Comparison of ENCODE assay signal across 9 cellular contexts in genomic region chr15:60004019-60004845, GRCh38. TPM values are rescaled to one million over a fixed set of nuclear protein-coding genes. Genes with fewer than 3 reads are reported as not detected.
DNase-seq lines count a peak whose midpoint lies in the region; ATAC-seq and TF ChIP-seq lines count a peak whose summit lies in the region.
"Had no signal": no experiment of that assay in that cellular context is flagged by ENCODE, and none has a peak within 500 bp of the region (broad histone marks: within the 10 kb centered on the region; RNA-seq: fewer than 3 reads in every experiment).

TSS of gene FOXB1 (plus strand) at chr15:60004311. CDS start at chr15:60004964, 653 bp downstream.

- no peaks in the 10 kb centered on the region for H3K36me3 ChIP-seq in heart left ventricle

- peaks cover 84% of the 10 kb centered on the region for H3K27me3 Mint-ChIP-seq in activated CD8-positive, alpha-beta T cell treated with anti-CD3 and anti-CD28 coated beads for 36 hours
- peaks cover 99% of the 10 kb centered on the region for H3K27me3 Mint-ChIP-seq in type B pancreatic cell

- TF ChIP-seq CTCF in heart left ventricle (IDR thresholded peaks at IDR 0.05) (no peak), type B pancreatic cell (conservative IDR thresholded peaks at IDR 0.05) (peak; percentile 48)
- peak; percentile 28 for TF ChIP-seq CTCF in activated CD8-positive, alpha-beta T cell treated with anti-CD3 and anti-CD28 coated beads for 36 hours (IDR thresholded peaks at IDR 0.05)

- H3K36me3 Mint-ChIP-seq in activated CD8-positive, alpha-beta T cell treated with anti-CD3 and anti-CD28 coated beads for 36 hours (ENCODE audit: low read depth), result peaks cover 6% of the 10 kb centered on the region
- no peaks in the 10 kb centered on the region for H3K36me3 Mint-ChIP-seq in type B pancreatic cell

- H3K4me3 ChIP-seq in heart left ventricle, result peak within 1 kb of the TSS in 11 of 12 donors; percentile 19 to 63 (median 50)

- peaks cover 70 to 100% (median 98%) of the 10 kb centered on the region in 9 donors for H3K27me3 ChIP-seq in heart left ventricle

- CTCF ChIA-PET in activated CD8-positive, alpha-beta T cell treated with anti-CD3 and anti-CD28 coated beads for 36 hours (lab: Charles Lee), result interaction anchor here (0.6 to 2.5 kb wide), 14 partner anchors 10 to 322 kb away, joined by 3 to 18 read pairs (median 4); no protein-coding TSS in a partner anchor

- H3K9me3 Mint-ChIP-seq in activated CD8-positive, alpha-beta T cell treated with anti-CD3 and anti-CD28 coated beads for 36 hours, result peaks cover 6% of the 10 kb centered on the region
- no peaks in the 10 kb centered on the region for H3K9me3 Mint-ChIP-seq in type B pancreatic cell

- peaks cover 36% of the 10 kb centered on the region for H3K4me1 Mint-ChIP-seq in activated CD8-positive, alpha-beta T cell treated with anti-CD3 and anti-CD28 coated beads for 36 hours (ENCODE audit: low read depth)
- H3K4me1 Mint-ChIP-seq in type B pancreatic cell (ENCODE audit: unreplicated experiment), result peaks cover 12% of the 10 kb centered on the region

- ATAC-seq in heart left ventricle, result no peak
- no peak for ATAC-seq in left cardiac atrium
- ATAC-seq in activated CD8-positive, alpha-beta T cell treated with anti-CD3 and anti-CD28 coated beads for 36 hours, result peak; percentile 23

- peak within 1 kb of the TSS; percentile 14 for H3K27ac Mint-ChIP-seq in activated CD8-positive, alpha-beta T cell treated with anti-CD3 and anti-CD28 coated beads for 36 hours
- H3K27ac Mint-ChIP-seq in type B pancreatic cell, result peak within 1 kb of the TSS; percentile 70

- POLR2A ChIA-PET in activated CD8-positive, alpha-beta T cell treated with anti-CD3 and anti-CD28 coated beads for 36 hours (lab: Charles Lee), result interaction anchor here (0.6 to 1.6 kb wide), 6 partner anchors 9 to 86 kb away, joined by 3 read pairs; no protein-coding TSS in a partner anchor

- peaks cover 0 to 35% (median 27%) of the 10 kb centered on the region in 12 donors for H3K4me1 ChIP-seq in heart left ventricle

- no peak for TF ChIP-seq POLR2A in heart left ventricle (IDR thresholded peaks at IDR 0.05)

- DNase-seq in heart left ventricle (no peak), left cardiac atrium (no peak), left kidney (ENCODE audit: low read depth, low spot score) (peak; percentile 94), type B pancreatic cell (ENCODE audit: extremely low spot score, unreplicated experiment) (no peak), NK-92 (lab: John Stamatoyannopoulos, UW; ENCODE audit: unreplicated experiment) (no peak), NCI-H226 (no peak)
- DNase-seq in activated CD8-positive, alpha-beta T cell treated with anti-CD3 and anti-CD28 coated beads for 36 hours, result peak; percentile 53
- DNase-seq in activated effector memory CD4-positive, alpha-beta T cell treated with Interleukin-2 at 50 U/mL for 16 hours, result no peak
- DNase-seq: NCI-H1436 had no signal

- no peaks in the 10 kb centered on the region for H3K9me3 ChIP-seq in heart left ventricle

- 1 to 4% (median 2%) methylated on average over 28 to 83 of the region's 83 CpGs for WGBS in heart left ventricle, 4 donors

- no peak within 1 kb of the TSS for H3K27ac ChIP-seq in heart left ventricle

- intact Hi-C loops in heart left ventricle (cut with DNase I) (no loop called here), left cardiac atrium (cut with DNase I) (no loop called here)
- intact Hi-C loops in activated CD8-positive, alpha-beta T cell treated with anti-CD3 and anti-CD28 coated beads for 36 hours (cut with micrococcal nuclease), result loop anchor here (5.0 kb wide), 1 partner anchor 87 kb away; no protein-coding TSS in a partner anchor

- peak within 1 kb of the TSS; percentile 79 for H3K4me3 Mint-ChIP-seq in activated CD8-positive, alpha-beta T cell treated with anti-CD3 and anti-CD28 coated beads for 36 hours
- H3K4me3 Mint-ChIP-seq in type B pancreatic cell, result peak within 1 kb of the TSS; percentile 87

RNA-seq across cellular contexts. Expression of gene FOXB1, which starts in this region (rescaled TPM):
- total RNA-seq in heart left ventricle (not detected), left cardiac atrium (not detected), type B pancreatic cell (ENCODE audit: low replicate concordance) (0.60 TPM in 1 of 2 replicates, not detected in the other)
- not detected for polyA plus RNA-seq in heart left ventricle
- under 1 TPM; 0.13 to 0.36 TPM for total RNA-seq in activated CD8-positive, alpha-beta T cell treated with anti-CD3 and anti-CD28 coated beads for 36 hours

Comparison
In these comparisons a context has a peak if more than half of its experiments do, and no peak if none do; other contexts are left out.
1. Peak in DNase-seq and ATAC-seq in activated CD8-positive, alpha-beta T cell treated with anti-CD3 and anti-CD28 coated beads for 36 hours; RNA of the gene not detected or under 1 TPM.
2. CTCF ChIP-seq: peak in activated CD8-positive, alpha-beta T cell treated with anti-CD3 and anti-CD28 coated beads for 36 hours (single experiment) and type B pancreatic cell (single experiment); none in heart left ventricle (0 of 12).